Comparison of ENCODE assay signal across 21 cellular contexts in the genomic region with DNA sequence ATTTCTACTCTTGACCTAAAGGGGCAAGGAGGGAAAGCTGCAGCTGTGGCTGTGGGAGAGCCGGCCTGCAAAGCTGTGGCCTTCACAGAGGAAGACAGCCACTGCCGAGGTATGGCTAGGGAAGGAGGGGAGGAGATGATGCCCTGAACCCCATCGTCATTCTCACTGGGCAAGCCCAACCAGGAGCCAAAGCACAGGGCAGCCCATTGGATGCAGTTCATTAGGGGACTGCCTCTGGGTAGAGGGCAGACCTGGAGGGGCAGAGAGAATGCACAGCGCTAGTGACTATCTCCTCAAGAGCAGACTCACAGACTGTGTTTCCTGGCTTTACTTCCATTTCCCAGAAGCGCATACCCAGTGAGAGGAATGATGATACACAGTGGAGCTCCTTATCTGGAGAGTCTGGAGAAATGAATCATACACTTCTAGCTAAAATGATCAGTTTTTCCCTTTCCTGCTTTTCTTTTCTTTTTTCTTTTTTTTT. TPM values are rescaled to one million over a fixed set of nuclear protein-coding genes. Genes with fewer than 3 reads are reported as not detected.
DNase-seq lines count a peak whose midpoint lies in the region; ATAC-seq and TF ChIP-seq lines count a peak whose summit lies in the region.
"Had no signal": no experiment of that assay in that cellular context is flagged by ENCODE, and none has a peak within 500 bp of the region (broad histone marks: within the 10 kb centered on the region; RNA-seq: fewer than 3 reads in every experiment).

No MANE protein-coding gene starts in this region.

- H3K4me1 Mint-ChIP-seq in MCF 10A (ENCODE audit: insufficient read depth, unreplicated experiment) = no peaks in the 10 kb centered on the region

- H3K4me2 ChIP-seq in neuronal stem cell (ENCODE audit: insufficient read depth, low read length, poor library complexity, severe bottlenecking) = no peak overlapping the region

- no peak overlapping the region for H3K14ac ChIP-seq in neuronal stem cell (ENCODE audit: low read length)

- peak overlapping the region; percentile 8 for H3K4me3 ChIP-seq in fibroblast of pulmonary artery (replicated peaks; ENCODE audit: low read depth, low read length)
- no peak overlapping the region for H3K4me3 ChIP-seq in neuronal stem cell (ENCODE audit: low read length in 2 of 2)
- H3K4me3 ChIP-seq in gastrocnemius medialis = no peak overlapping the region
- H3K4me3 ChIP-seq: esophagus squamous epithelium, ovary had no signal

- H2BK12ac ChIP-seq in neuronal stem cell (ENCODE audit: low read length) = no peak overlapping the region

- no peak overlapping the region for H3K27ac ChIP-seq in neuronal stem cell (replicated peaks; ENCODE audit: low read length)
- no peak overlapping the region for H3K27ac ChIP-seq in gastrocnemius medialis
- H3K27ac ChIP-seq: esophagus squamous epithelium, ovary, RWPE1 had no signal

- H3K4me3 Mint-ChIP-seq in MCF 10A (ENCODE audit: unreplicated experiment) = no peak overlapping the region
- H3K4me3 Mint-ChIP-seq: dendritic cell treated with granulocyte-macrophage colony-stimulating factor and Interleukin-4, amounts not matched to agents 40 ng/mL and 50 ng/mL, for 4 days; T-helper 1 cell treated with Interleukin-12 subunit alpha and Interleukin-12 subunit beta and Interleukin-4 antibody, amounts not matched to agents 30 μg/mL and 1 μg/mL, for 36 hours had no signal

- no peak overlapping the region for H2BK15ac ChIP-seq in neuronal stem cell (ENCODE audit: low read length)

- POLR2A ChIA-PET in MCF 10A (lab: Yijun Ruan, JAX) = no interaction called here

- no peaks in the 10 kb centered on the region for H3K9me3 Mint-ChIP-seq in MCF 10A (ENCODE audit: unreplicated experiment)

- no peak overlapping the region for H4K8ac ChIP-seq in neuronal stem cell (ENCODE audit: low read depth, low read length)

- ATAC-seq in SK-N-SH treated with all-trans-retinoic acid at 6 μM for 48 hours (peak; percentile 90), GM18505 (IDR thresholded peaks at IDR 0.05; ENCODE audit: unreplicated experiment) (no peak), gastrocnemius medialis (no peak), GM21825 (IDR thresholded peaks at IDR 0.05; ENCODE audit: unreplicated experiment) (no peak)
- ATAC-seq: activated naive CD4-positive, alpha-beta T cell treated with anti-CD3 and anti-CD28 coated beads, Interleukin-2, amount 50 U/mL, for 72 hours had no signal

- TF ChIP-seq POLR2A in GM18505 (IDR thresholded peaks at IDR 0.05; ENCODE audit: borderline replicate concordance, extremely low read depth, insufficient read depth, insufficient read length) (no peak), gastrocnemius medialis (IDR thresholded peaks at IDR 0.05) (no peak)

- no CpG with 5 or more reads among the region's 5 CpGs for WGBS in neuronal stem cell (ENCODE audit: extremely low coverage in 2 of 2, insufficient read length in 2 of 2, insufficient replicate concordance in 1 of 2), 2 donors

- H3K18ac ChIP-seq in neuronal stem cell (ENCODE audit: low read length) = peak overlapping the region; percentile 57

- CTCF ChIA-PET in MCF 10A (lab: Yijun Ruan, JAX) = no interaction called here

- peaks cover 2 to 3% of the 10 kb centered on the region in 2 donors for H3K4me1 ChIP-seq in neuronal stem cell (ENCODE audit: control insufficient read depth in 2 of 2, insufficient read depth in 1 of 2, low read depth in 1 of 2, low read length in 2 of 2)
- H3K4me1 ChIP-seq in gastrocnemius medialis = no peaks in the 10 kb centered on the region
- H3K4me1 ChIP-seq: BE2C had no signal

- H4K91ac ChIP-seq in neuronal stem cell (ENCODE audit: low read depth, low read length, poor library complexity) = no peak overlapping the region

- H3K27ac Mint-ChIP-seq in MCF 10A (ENCODE audit: low read depth, unreplicated experiment) = no peak overlapping the region
- H3K27ac Mint-ChIP-seq: activated naive CD4-positive, alpha-beta T cell treated with anti-CD3 and anti-CD28 coated beads, Interleukin-2, amount 50 U/mL, for 72 hours; dendritic cell treated with granulocyte-macrophage colony-stimulating factor and Interleukin-4, amounts not matched to agents 40 ng/mL and 50 ng/mL, for 4 days; T-helper 1 cell treated with Interleukin-12 subunit alpha and Interleukin-12 subunit beta and Interleukin-4 antibody, amounts not matched to agents 30 μg/mL and 1 μg/mL, for 36 hours had no signal

- H3K23ac ChIP-seq in neuronal stem cell (ENCODE audit: low read depth, low read length, poor library complexity) = no peak overlapping the region

- no peak overlapping the region for H3K4ac ChIP-seq in neuronal stem cell (ENCODE audit: low read length)

- H3K27me3 ChIP-seq in neuronal stem cell (ENCODE audit: control insufficient read depth in 3 of 3, insufficient read depth in 3 of 3, low read depth in 1 of 3, low read length in 3 of 3) = no peaks in the 10 kb centered on the region
- no peaks in the 10 kb centered on the region for H3K27me3 ChIP-seq in gastrocnemius medialis
- H3K27me3 ChIP-seq: BE2C, esophagus squamous epithelium, ovary had no signal

- no peak for TF ChIP-seq CTCF in fibroblast of pulmonary artery (IDR thresholded peaks at IDR 0.05; ENCODE audit: low read length, missing control alignments)
- no peak for TF ChIP-seq CTCF in MCF 10A (IDR thresholded peaks at IDR 0.05; ENCODE audit: unreplicated experiment)
- TF ChIP-seq CTCF in gastrocnemius medialis (IDR thresholded peaks at IDR 0.05 in 4 of 5, conservative IDR thresholded peaks at IDR 0.05 in 1 of 5) = no peak

- H3K36me3 Mint-ChIP-seq in MCF 10A (ENCODE audit: insufficient read depth, unreplicated experiment) = no peaks in the 10 kb centered on the region

- H3K36me3 ChIP-seq in neuronal stem cell (replicated peaks in 1 of 2; ENCODE audit: control insufficient read depth in 2 of 2, insufficient read depth in 2 of 2, low read length in 2 of 2) (peaks cover 4 to 19% of the 10 kb centered on the region in 2 donors), gastrocnemius medialis (no peaks in the 10 kb centered on the region)
- H3K36me3 ChIP-seq: BE2C, ovary had no signal

- no peak overlapping the region for H2BK120ac ChIP-seq in neuronal stem cell (ENCODE audit: low read depth, low read length)

- in situ Hi-C loops in gastrocnemius medialis (cut with MboI; ENCODE audit: low sequenced_read_pairs in 4 of 4) = no loop called here

- H2AK5ac ChIP-seq in neuronal stem cell (ENCODE audit: low read depth, low read length) = no peak overlapping the region

- H3K9me3 ChIP-seq in neuronal stem cell (replicated peaks in 1 of 2; ENCODE audit: control insufficient read depth in 2 of 2, insufficient read depth in 1 of 2, low read depth in 1 of 2, low read length in 2 of 2) (peaks cover 0 to 6% of the 10 kb centered on the region in 2 donors), gastrocnemius medialis (no peaks in the 10 kb centered on the region)
- H3K9me3 ChIP-seq: BE2C, esophagus squamous epithelium, ovary had no signal

- H2AFZ ChIP-seq in neuronal stem cell (ENCODE audit: low read length) = no peak overlapping the region

- no TSS peak for BruUV-seq in MCF 10A (replicated peaks; lab: Mats Ljungman, UMichigan)

- intact Hi-C loops in MCF 10A (cut with micrococcal nuclease) (no loop called here), gastrocnemius medialis (cut with DNase I; ENCODE audit: low total_unique reads) (no loop called here)

- no peak overlapping the region for H2BK5ac ChIP-seq in neuronal stem cell (ENCODE audit: low read length)

- DNase-seq in EL (peak; percentile 39), fibroblast of pulmonary artery (ENCODE audit: low read depth) (peak; percentile 90), neuronal stem cell (ENCODE audit: low spot score) (no peak), MCF 10A (ENCODE audit: unreplicated experiment) (no peak), gastrocnemius medialis (no peak)
- DNase-seq: activated CD4-positive, CD25-positive, alpha-beta regulatory T cell treated with anti-CD3 and anti-CD28 coated beads, Interleukin-2, amount 50 U/mL, for 72 hours; activated CD8-positive, alpha-beta memory T cell treated with anti-CD3 and anti-CD28 coated beads, Interleukin-2, amount 50 U/mL, for 4 hours; BE2C; esophagus squamous epithelium; midbrain; NCI-H2081; NCI-H774; stimulated activated CD4-positive, alpha-beta T cell treated with anti-CD3 and anti-CD28 coated beads, Interleukin-12 subunit alpha, Interleukin-12 subunit beta, amount 100 ng/mL, for 4 hours had no signal

- H3K9ac ChIP-seq in neuronal stem cell (ENCODE audit: low read depth, low read length, poor library complexity) = peak overlapping the region; percentile 38

- no peaks in the 10 kb centered on the region for H3K27me3 Mint-ChIP-seq in MCF 10A (ENCODE audit: insufficient read depth, unreplicated experiment)
- H3K27me3 Mint-ChIP-seq: dendritic cell treated with granulocyte-macrophage colony-stimulating factor and Interleukin-4, amounts not matched to agents 40 ng/mL and 50 ng/mL, for 4 days had no signal

- H3K79me1 ChIP-seq in neuronal stem cell (ENCODE audit: low read depth, low read length) = no peaks in the 10 kb centered on the region

TF ChIP-seq in SK-N-SH treated with all-trans-retinoic acid at 6 μM for 48 hours, 23 proteins besides CTCF, POLR2A, EP300 and RAD21:
- no peak for TF ChIP-seq ARNTL (CRISPR knock-in tag; IDR thresholded peaks at IDR 0.05; ENCODE audit: borderline replicate concordance, low read depth)
- no peak for TF ChIP-seq GLIS3 (CRISPR knock-in tag; IDR thresholded peaks at IDR 0.05)
- TF ChIP-seq, protein P1, sequence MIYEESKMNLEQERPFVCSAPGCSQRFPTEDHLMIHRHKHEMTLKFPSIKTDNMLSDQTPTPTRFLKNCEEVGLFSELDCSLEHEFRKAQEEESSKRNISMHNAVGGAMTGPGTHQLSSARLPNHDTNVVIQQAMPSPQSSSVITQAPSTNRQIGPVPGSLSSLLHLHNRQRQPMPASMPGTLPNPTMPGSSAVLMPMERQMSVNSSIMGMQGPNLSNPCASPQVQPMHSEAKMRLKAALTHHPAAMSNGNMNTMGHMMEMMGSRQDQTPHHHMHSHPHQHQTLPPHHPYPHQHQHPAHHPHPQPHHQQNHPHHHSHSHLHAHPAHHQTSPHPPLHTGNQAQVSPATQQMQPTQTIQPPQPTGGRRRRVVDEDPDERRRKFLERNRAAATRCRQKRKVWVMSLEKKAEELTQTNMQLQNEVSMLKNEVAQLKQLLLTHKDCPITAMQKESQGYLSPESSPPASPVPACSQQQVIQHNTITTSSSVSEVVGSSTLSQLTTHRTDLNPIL (CRISPR knock-in tag; IDR thresholded peaks at IDR 0.05; ENCODE audit: low read depth) = no peak
- no peak for TF ChIP-seq SNAI2 (CRISPR knock-in tag; IDR thresholded peaks at IDR 0.05)
TF ChIP-seq in SK-N-SH treated with all-trans-retinoic acid at 6 μM for 48 hours: peak in this region for 0.

RNA-seq across cellular contexts. Expression of a gene that starts 47.2 kb away (rescaled TPM):
- polyA plus RNA-seq in neuronal stem cell (2013, experiment 1 of 2) = 1.5 TPM
- polyA plus RNA-seq in neuronal stem cell (2013, experiment 2 of 2) = 2.2 TPM
- 0.14 and 0.69 TPM in 2 replicates for total RNA-seq in MCF 10A (2022)
- not detected for total RNA-seq in gastrocnemius medialis

Comparison
In these comparisons a context has a peak if more than half of its experiments do, and no peak if none do; other contexts are left out.
1. DNase-seq: peak in EL (single experiment) and fibroblast of pulmonary artery (single experiment); none in neuronal stem cell (single experiment), MCF 10A (single experiment) and gastrocnemius medialis (0 of 2).